ENCODE assay signal across 25 cellular contexts in the genomic region with DNA sequence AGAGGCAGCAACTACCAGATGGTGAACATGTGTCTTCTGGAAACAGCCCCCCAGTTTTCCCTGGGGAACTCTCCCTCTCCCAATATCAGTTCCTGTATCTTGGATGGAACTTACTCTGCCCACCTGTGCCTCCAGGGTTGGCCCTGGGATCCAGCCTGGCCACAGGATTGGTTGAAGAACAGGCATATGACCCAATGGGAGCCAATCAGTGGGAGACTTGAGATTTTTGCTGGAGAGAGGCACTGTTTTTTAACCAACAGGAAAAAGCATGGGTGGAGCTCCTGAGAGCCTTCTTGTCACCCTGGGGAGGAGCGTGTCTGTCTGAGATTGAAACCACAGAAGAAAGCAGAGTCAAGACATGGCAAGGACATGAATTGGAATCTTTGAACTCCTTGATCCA. TPM values are rescaled to one million over a fixed set of nuclear protein-coding genes. Genes with fewer than 3 reads are reported as not detected.
DNase-seq lines count a peak whose midpoint lies in the region; ATAC-seq and TF ChIP-seq lines count a peak whose summit lies in the region.
"Had no signal": no experiment of that assay in that cellular context is flagged by ENCODE, and none has a peak within 500 bp of the region (broad histone marks: within the 10 kb centered on the region; RNA-seq: fewer than 3 reads in every experiment).

No MANE protein-coding gene starts in this region.

- H3K9ac ChIP-seq in neural progenitor cell: no peak overlapping the region
- H3K9ac ChIP-seq: BLaER1 had no signal

- ATAC-seq in activated CD4-positive, alpha-beta T cell treated with anti-CD3 and anti-CD28 coated beads for 36 hours: no peak
- no peak for ATAC-seq in GM18502 (IDR thresholded peaks at IDR 0.05; ENCODE audit: poor library complexity, unreplicated experiment)
- ATAC-seq: body of pancreas; naive thymus-derived CD8-positive, alpha-beta T cell; stimulated activated effector memory CD8-positive, alpha-beta T cell treated with anti-CD3 and anti-CD28 coated beads, Interleukin-12 subunit alpha, Interleukin-12 subunit beta, amount 100 ng/mL, for 72 hours had no signal

- H3K36me3 Mint-ChIP-seq in activated CD4-positive, alpha-beta T cell treated with anti-CD3 and anti-CD28 coated beads, Interleukin-2, amount 10 ng/mL, durations not matched to agents 7 days and 5 days (ENCODE audit: low read depth): no peaks in the 10 kb centered on the region
- H3K36me3 Mint-ChIP-seq in activated CD4-positive, alpha-beta T cell treated with anti-CD3 and anti-CD28 coated beads for 36 hours (ENCODE audit: low read depth): no peaks in the 10 kb centered on the region
- no peaks in the 10 kb centered on the region for H3K36me3 Mint-ChIP-seq in neural progenitor cell
- H3K36me3 Mint-ChIP-seq: mesothelial cell of epicardium; naive thymus-derived CD8-positive, alpha-beta T cell; stimulated activated effector memory CD8-positive, alpha-beta T cell treated with anti-CD3 and anti-CD28 coated beads, Interleukin-12 subunit alpha, Interleukin-12 subunit beta, amount 100 ng/mL, for 72 hours had no signal

- H3K27ac Mint-ChIP-seq in activated CD4-positive, alpha-beta T cell treated with anti-CD3 and anti-CD28 coated beads, Interleukin-2, amount 10 ng/mL, durations not matched to agents 7 days and 5 days: no peak overlapping the region
- H3K27ac Mint-ChIP-seq in activated CD4-positive, alpha-beta T cell treated with anti-CD3 and anti-CD28 coated beads for 36 hours: no peak overlapping the region
- peak overlapping the region; percentile 58 for H3K27ac Mint-ChIP-seq in neural progenitor cell
- H3K27ac Mint-ChIP-seq: activated CD4-positive, alpha-beta memory T cell treated with anti-CD3 and anti-CD28 coated beads, Interleukin-2, amount 10 ng/mL, durations not matched to agents 7 days and 5 days; mesothelial cell of epicardium; naive thymus-derived CD8-positive, alpha-beta T cell; stimulated activated effector memory CD8-positive, alpha-beta T cell treated with anti-CD3 and anti-CD28 coated beads, Interleukin-12 subunit alpha, Interleukin-12 subunit beta, amount 100 ng/mL, for 72 hours had no signal

- no peak overlapping the region for H3K4me2 ChIP-seq in neural progenitor cell
- H3K4me2 ChIP-seq in osteoblast (ENCODE audit: insufficient read depth, low read length): no peak overlapping the region
- H3K4me2 ChIP-seq: BLaER1 had no signal

- H3K27ac ChIP-seq in neural progenitor cell (no peak overlapping the region), osteoblast (ENCODE audit: low read depth, low read length) (no peak overlapping the region)
- H3K27ac ChIP-seq: BLaER1, body of pancreas, left ventricle myocardium inferior, ovary had no signal

- peak; percentile 18 for DNase-seq in activated CD4-positive, alpha-beta T cell treated with anti-CD3 and anti-CD28 coated beads, Interleukin-2, amount 10 ng/mL, durations not matched to agents 7 days and 5 days
- DNase-seq in activated CD4-positive, alpha-beta T cell treated with anti-CD3 and anti-CD28 coated beads for 36 hours: no peak
- peak; percentile 18 for DNase-seq in Jurkat, Clone E6-1 (ENCODE audit: low read depth, low spot score)
- DNase-seq in SK-N-DZ (ENCODE audit: low spot score) (peak; percentile 57), neural progenitor cell (ENCODE audit: low spot score) (no peak), osteoblast (ENCODE audit: insufficient read length, low spot score, missing footprints) (no peak), 8988T (no peak)
- DNase-seq: activated CD4-positive, alpha-beta memory T cell treated with anti-CD3 and anti-CD28 coated beads, Interleukin-2, amount 10 ng/mL, durations not matched to agents 7 days and 5 days; activated CD4-positive, CD25-positive, alpha-beta regulatory T cell; activated effector memory CD4-positive, alpha-beta T cell treated with anti-CD3 and anti-CD28 coated beads, Interleukin-2, amount 50 U/mL, for 16 hours; body of pancreas; effector CD8-positive, alpha-beta T cell; erythroblast; foreskin melanocyte; hippocampal formation; KG1; left ventricle myocardium inferior; OCI-M1; ovary; retina had no signal

- H3K27me3 ChIP-seq in neural progenitor cell (no peaks in the 10 kb centered on the region), osteoblast (ENCODE audit: insufficient read depth, low read length) (no peaks in the 10 kb centered on the region)
- H3K27me3 ChIP-seq: BLaER1, body of pancreas, ovary had no signal

- H3K9me3 ChIP-seq in neural progenitor cell (ENCODE audit: low read depth) (no peaks in the 10 kb centered on the region), osteoblast (ENCODE audit: low read depth, low read length) (no peaks in the 10 kb centered on the region)
- H3K9me3 ChIP-seq: body of pancreas, left ventricle myocardium inferior, ovary had no signal

- H3K27me3 Mint-ChIP-seq in activated CD4-positive, alpha-beta T cell treated with anti-CD3 and anti-CD28 coated beads, Interleukin-2, amount 10 ng/mL, durations not matched to agents 7 days and 5 days: peaks cover 2% of the 10 kb centered on the region
- H3K27me3 Mint-ChIP-seq in activated CD4-positive, alpha-beta T cell treated with anti-CD3 and anti-CD28 coated beads for 36 hours: peaks cover 4% of the 10 kb centered on the region
- H3K27me3 Mint-ChIP-seq in neural progenitor cell (ENCODE audit: insufficient read depth, low read depth): peaks cover 21% of the 10 kb centered on the region

- H4K20me1 ChIP-seq in neural progenitor cell (ENCODE audit: low read depth) (no peaks in the 10 kb centered on the region), osteoblast (ENCODE audit: insufficient read depth, low read length) (no peaks in the 10 kb centered on the region)
- H4K20me1 ChIP-seq: BLaER1 had no signal

- CTCF ChIA-PET in activated CD4-positive, alpha-beta T cell treated with anti-CD3 and anti-CD28 coated beads, Interleukin-2, amount 10 ng/mL, durations not matched to agents 7 days and 5 days (lab: Charles Lee): interaction anchor here (1.0 to 2.3 kb wide), 2 partner anchors 10 to 26 kb away, joined by 3 to 5 read pairs; no protein-coding TSS in a partner anchor
- CTCF ChIA-PET in activated CD4-positive, alpha-beta T cell treated with anti-CD3 and anti-CD28 coated beads for 36 hours (lab: Charles Lee): interaction anchor here (0.6 to 0.8 kb wide), 2 partner anchors 12 to 13 kb away, joined by 3 to 4 read pairs; no protein-coding TSS in a partner anchor

- H3K36me3 ChIP-seq in neural progenitor cell: no peaks in the 10 kb centered on the region
- H3K36me3 ChIP-seq in osteoblast (ENCODE audit: insufficient read depth, low read length): no peaks in the 10 kb centered on the region
- H3K36me3 ChIP-seq: BLaER1, left ventricle myocardium inferior, ovary had no signal

- H3K4me3 ChIP-seq in Jurkat, Clone E6-1 (ENCODE audit: low read length): no peak overlapping the region
- H3K4me3 ChIP-seq in neural progenitor cell: no peak overlapping the region
- no peak overlapping the region for H3K4me3 ChIP-seq in osteoblast (ENCODE audit: insufficient read depth, low read length)
- H3K4me3 ChIP-seq: BLaER1, body of pancreas, left ventricle myocardium inferior, ovary had no signal

- no peak overlapping the region for H2AFZ ChIP-seq in neural progenitor cell (replicated peaks)
- no peak overlapping the region for H2AFZ ChIP-seq in osteoblast (ENCODE audit: low read length)

- H3F3A ChIP-seq in neural progenitor cell (ENCODE audit: low read depth): peaks cover 32% of the 10 kb centered on the region

- H3K9me3 Mint-ChIP-seq in activated CD4-positive, alpha-beta T cell treated with anti-CD3 and anti-CD28 coated beads, Interleukin-2, amount 10 ng/mL, durations not matched to agents 7 days and 5 days: peaks cover 4% of the 10 kb centered on the region
- peaks cover 3% of the 10 kb centered on the region for H3K9me3 Mint-ChIP-seq in activated CD4-positive, alpha-beta T cell treated with anti-CD3 and anti-CD28 coated beads for 36 hours (ENCODE audit: low read depth)
- no peaks in the 10 kb centered on the region for H3K9me3 Mint-ChIP-seq in neural progenitor cell
- H3K9me3 Mint-ChIP-seq: mesothelial cell of epicardium; stimulated activated effector memory CD8-positive, alpha-beta T cell treated with anti-CD3 and anti-CD28 coated beads, Interleukin-12 subunit alpha, Interleukin-12 subunit beta, amount 100 ng/mL, for 72 hours had no signal

- intact Hi-C loops in activated CD4-positive, alpha-beta T cell treated with anti-CD3 and anti-CD28 coated beads for 36 hours (cut with DNase I, micrococcal nuclease): no loop called here

- H3K79me2 ChIP-seq in neural progenitor cell (ENCODE audit: low read depth) (no peaks in the 10 kb centered on the region), osteoblast (ENCODE audit: insufficient read depth, low read length) (no peaks in the 10 kb centered on the region)

- TF ChIP-seq CTCF in neural progenitor cell (IDR thresholded peaks at IDR 0.05) (no peak), osteoblast (IDR thresholded peaks at IDR 0.05; ENCODE audit: extremely low read depth, low read depth, low read length) (no peak)

- peaks cover 18% of the 10 kb centered on the region for H3K4me1 ChIP-seq in neural progenitor cell
- H3K4me1 ChIP-seq in osteoblast (ENCODE audit: insufficient read depth, low read length): no peaks in the 10 kb centered on the region
- H3K4me1 ChIP-seq: body of pancreas, left ventricle myocardium inferior had no signal

- peaks cover 3% of the 10 kb centered on the region for H3K4me1 Mint-ChIP-seq in activated CD4-positive, alpha-beta T cell treated with anti-CD3 and anti-CD28 coated beads, Interleukin-2, amount 10 ng/mL, durations not matched to agents 7 days and 5 days
- peaks cover 4% of the 10 kb centered on the region for H3K4me1 Mint-ChIP-seq in activated CD4-positive, alpha-beta T cell treated with anti-CD3 and anti-CD28 coated beads for 36 hours
- peaks cover 47% of the 10 kb centered on the region for H3K4me1 Mint-ChIP-seq in neural progenitor cell
- H3K4me1 Mint-ChIP-seq: stimulated activated effector memory CD8-positive, alpha-beta T cell treated with anti-CD3 and anti-CD28 coated beads, Interleukin-12 subunit alpha, Interleukin-12 subunit beta, amount 100 ng/mL, for 72 hours had no signal

- no peak overlapping the region for H3K4me3 Mint-ChIP-seq in activated CD4-positive, alpha-beta T cell treated with anti-CD3 and anti-CD28 coated beads, Interleukin-2, amount 10 ng/mL, durations not matched to agents 7 days and 5 days
- H3K4me3 Mint-ChIP-seq in activated CD4-positive, alpha-beta T cell treated with anti-CD3 and anti-CD28 coated beads for 36 hours: no peak overlapping the region
- H3K4me3 Mint-ChIP-seq in neural progenitor cell: peak overlapping the region; percentile 64
- H3K4me3 Mint-ChIP-seq: activated CD4-positive, alpha-beta memory T cell treated with anti-CD3 and anti-CD28 coated beads, Interleukin-2, amount 10 ng/mL, durations not matched to agents 7 days and 5 days; mesothelial cell of epicardium; naive thymus-derived CD8-positive, alpha-beta T cell; stimulated activated effector memory CD8-positive, alpha-beta T cell treated with anti-CD3 and anti-CD28 coated beads, Interleukin-12 subunit alpha, Interleukin-12 subunit beta, amount 100 ng/mL, for 72 hours had no signal

- POLR2A ChIA-PET in activated CD4-positive, alpha-beta T cell treated with anti-CD3 and anti-CD28 coated beads, Interleukin-2, amount 10 ng/mL, durations not matched to agents 7 days and 5 days (lab: Charles Lee): no interaction called here
- POLR2A ChIA-PET in activated CD4-positive, alpha-beta T cell treated with anti-CD3 and anti-CD28 coated beads for 36 hours (lab: Charles Lee): no interaction called here

RNA-seq across cellular contexts. Expression of a gene that starts 33.6 kb away (rescaled TPM):
- total RNA-seq in activated CD4-positive, alpha-beta T cell treated with anti-CD3 and anti-CD28 coated beads, Interleukin-2, amount 10 ng/mL, durations not matched to agents 7 days and 5 days: 100 to 1,000 TPM; 323 to 355 TPM
- 100 to 1,000 TPM; 424 to 495 TPM for total RNA-seq in activated CD4-positive, alpha-beta T cell treated with anti-CD3 and anti-CD28 coated beads for 36 hours
- polyA plus RNA-seq in Jurkat, Clone E6-1 (2012; ENCODE audit: insufficient read depth, insufficient read length): 778 TPM
- polyA plus RNA-seq in SK-N-DZ (2014; cell fraction: cytosol; rRNA removed): 999 and 1,038 TPM in 2 replicates
- polyA plus RNA-seq in SK-N-DZ (2014; cell fraction: nucleus; rRNA removed): 1,535 and 1,833 TPM in 2 replicates
- total RNA-seq in neural progenitor cell (ENCODE audit: low replicate concordance): 296 and 432 TPM in 2 replicates
- total RNA-seq in osteoblast: 224 and 256 TPM in 2 replicates

RNA-seq across cellular contexts. Expression of a gene that starts 35.3 kb away (rescaled TPM):
- total RNA-seq in activated CD4-positive, alpha-beta T cell treated with anti-CD3 and anti-CD28 coated beads, Interleukin-2, amount 10 ng/mL, durations not matched to agents 7 days and 5 days: not detected
- 1 to 10 TPM in 1 of 2 experiments, under 1 TPM in 1; 0.96 to 1.3 TPM for total RNA-seq in activated CD4-positive, alpha-beta T cell treated with anti-CD3 and anti-CD28 coated beads for 36 hours
- polyA plus RNA-seq in Jurkat, Clone E6-1 (2012; ENCODE audit: insufficient read depth, insufficient read length): not detected
- 18.3 and 21.3 TPM in 2 replicates for polyA plus RNA-seq in SK-N-DZ (2014; cell fraction: cytosol; rRNA removed)
- 9.6 and 10.6 TPM in 2 replicates for polyA plus RNA-seq in SK-N-DZ (2014; cell fraction: nucleus; rRNA removed)
- total RNA-seq in neural progenitor cell (ENCODE audit: low replicate concordance) (40.2 and 48.6 TPM in 2 replicates), osteoblast (under 0.01 TPM in 2 replicates)
- total RNA-seq: activated CD4-positive, alpha-beta memory T cell treated with anti-CD3 and anti-CD28 coated beads, Interleukin-2, amount 10 ng/mL, durations not matched to agents 7 days and 5 days; naive thymus-derived CD8-positive, alpha-beta T cell had no signal
- polyA plus RNA-seq: naive thymus-derived CD8-positive, alpha-beta T cell had no signal

RNA-seq across cellular contexts. Expression of a gene that starts 41.9 kb away (rescaled TPM):
- total RNA-seq in activated CD4-positive, alpha-beta T cell treated with anti-CD3 and anti-CD28 coated beads, Interleukin-2, amount 10 ng/mL, durations not matched to agents 7 days and 5 days: 10 to 100 TPM; 26.7 to 31.6 TPM
- total RNA-seq in activated CD4-positive, alpha-beta T cell treated with anti-CD3 and anti-CD28 coated beads for 36 hours: 10 to 100 TPM; 20.9 to 36.0 TPM
- polyA plus RNA-seq in Jurkat, Clone E6-1 (2012; ENCODE audit: insufficient read depth, insufficient read length): 61.3 TPM
- polyA plus RNA-seq in SK-N-DZ (2014; cell fraction: cytosol; rRNA removed): 42.8 and 57.2 TPM in 2 replicates
- polyA plus RNA-seq in SK-N-DZ (2014; cell fraction: nucleus; rRNA removed): 20.8 and 32.6 TPM in 2 replicates
- 47.2 and 72.1 TPM in 2 replicates for total RNA-seq in neural progenitor cell (ENCODE audit: low replicate concordance)
- total RNA-seq in osteoblast: 19.2 and 19.9 TPM in 2 replicates

RNA-seq across cellular contexts. Expression of a gene that starts 42.0 kb away (rescaled TPM):
- total RNA-seq in activated CD4-positive, alpha-beta T cell treated with anti-CD3 and anti-CD28 coated beads, Interleukin-2, amount 10 ng/mL, durations not matched to agents 7 days and 5 days: 10 to 100 TPM; 27.3 to 32.3 TPM
- 10 to 100 TPM; 26.3 to 36.3 TPM for total RNA-seq in activated CD4-positive, alpha-beta T cell treated with anti-CD3 and anti-CD28 coated beads for 36 hours
- polyA plus RNA-seq in Jurkat, Clone E6-1 (2012; ENCODE audit: insufficient read depth, insufficient read length): 30.8 TPM
- 33.7 and 37.8 TPM in 2 replicates for polyA plus RNA-seq in SK-N-DZ (2014; cell fraction: cytosol; rRNA removed)
- polyA plus RNA-seq in SK-N-DZ (2014; cell fraction: nucleus; rRNA removed): 45.4 and 54.2 TPM in 2 replicates
- total RNA-seq in neural progenitor cell (ENCODE audit: low replicate concordance) (21.9 and 29.1 TPM in 2 replicates), osteoblast (14.5 and 20.0 TPM in 2 replicates)

Comparison
In these comparisons a context has a peak if more than half of its experiments do, and no peak if none do; other contexts are left out.
1. DNase-seq: peak in activated CD4-positive, alpha-beta T cell treated with anti-CD3 and anti-CD28 coated beads, Interleukin-2, amount 10 ng/mL, durations not matched to agents 7 days and 5 days (single experiment), Jurkat, Clone E6-1 (single experiment) and SK-N-DZ (single experiment); none in activated CD4-positive, alpha-beta T cell treated with anti-CD3 and anti-CD28 coated beads for 36 hours (single experiment), neural progenitor cell (single experiment), osteoblast (single experiment) and 8988T (single experiment).
2. RNA of a gene that starts 35.3 kb away (total RNA-seq): 40.2 to 48.6 TPM in neural progenitor cell; 0.96 to 1.3 TPM in activated CD4-positive, alpha-beta T cell treated with anti-CD3 and anti-CD28 coated beads for 36 hours, not detected in activated CD4-positive, alpha-beta T cell treated with anti-CD3 and anti-CD28 coated beads, Interleukin-2, amount 10 ng/mL, durations not matched to agents 7 days and 5 days and under 0.01 TPM in osteoblast; every median in the first group is over 10 times any median in the second.